Comparison of ENCODE assay signal across 13 cellular contexts in the genomic region with DNA sequence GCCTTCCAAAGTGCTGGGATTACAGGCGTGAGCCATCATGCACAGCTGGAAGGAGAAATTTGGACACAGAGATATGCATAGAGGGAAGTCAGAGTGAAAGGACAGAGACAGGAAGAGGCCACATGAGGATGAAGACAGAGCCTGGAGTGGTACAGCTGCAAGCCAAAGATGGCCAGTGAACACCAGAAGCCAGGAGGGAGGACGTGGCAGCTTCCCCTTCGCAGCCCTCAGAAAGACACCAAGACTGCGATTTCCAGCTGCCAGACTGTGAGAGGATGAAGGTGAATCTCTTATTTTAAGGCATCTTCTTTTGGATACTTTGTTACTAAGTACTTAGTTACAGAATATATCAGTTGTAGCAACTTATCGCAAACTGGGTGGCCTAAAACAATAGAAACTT.
DNase-seq lines count a peak whose midpoint lies in the region; ATAC-seq, FAIRE-seq and TF ChIP-seq lines count a peak whose summit lies in the region.
"Had no signal": no experiment of that assay in that cellular context is flagged by ENCODE, and none has a peak within 500 bp of the region (broad histone marks: within the 10 kb centered on the region; RNA-seq: fewer than 3 reads in every experiment).

No MANE protein-coding gene starts in this region.

- FAIRE-seq in A549 (lab: Jason Lieb, UNC) = no peak
- FAIRE-seq: HepG2 had no signal

- H3K9me3 ChIP-seq in A549 = peaks cover 6% of the 10 kb centered on the region; the same call in 1 of the 3 replicates
- H3K9me3 ChIP-seq: SK-N-SH had no signal

- H3K4me3 ChIP-seq in A549 = no peak overlapping the region
- peak overlapping the region; percentile 51 for H3K4me3 ChIP-seq in Jurkat, Clone E6-1 (ENCODE audit: low read length)

- 0 out of 3 replicates have a peak overlapping the region, but pooled peaks have one; percentile 18 for H3K4me2 ChIP-seq in A549
- H3K4me2 ChIP-seq: SK-N-SH had no signal

- peaks cover 45% of the 10 kb centered on the region for H3K4me1 ChIP-seq in A549

- TF ChIP-seq POLR2A in A549 (IDR thresholded peaks at IDR 0.05; ENCODE audit: low read length) = no peak

- CTCF ChIA-PET in A549 (lab: Yijun Ruan, JAX) = interaction anchor here (0.6 to 1.8 kb wide), 4 partner anchors 19 to 349 kb away, joined by 3 to 6 read pairs (median 3); no protein-coding TSS in a partner anchor
- CTCF ChIA-PET in activated B cell treated with CpG ODN at 0.5 μM for 24 hours (lab: Charles Lee) = interaction anchor here (1.2 to 1.5 kb wide), 2 partner anchors 12 to 353 kb away, joined by 5 to 6 read pairs; no protein-coding TSS in a partner anchor

- no peak for TF ChIP-seq RAD21 in A549 (conservative IDR thresholded peaks at IDR 0.05 in 1 of 2, IDR thresholded peaks at IDR 0.05 in 1 of 2)

- H3K9me3 Mint-ChIP-seq in activated B cell treated with CpG ODN at 0.5 μM for 24 hours (peaks cover 11% of the 10 kb centered on the region), immature natural killer cell (no peaks in the 10 kb centered on the region)

- TF ChIP-seq CTCF in A549 (IDR thresholded peaks at IDR 0.05) (no peak), activated B cell treated with CpG ODN at 0.5 μM for 24 hours (IDR thresholded peaks at IDR 0.05) (no peak)

- POLR2A ChIA-PET in A549 (lab: Yijun Ruan, JAX) = no interaction called here
- POLR2A ChIA-PET in activated B cell treated with CpG ODN at 0.5 μM for 24 hours (lab: Charles Lee) = interaction anchor here (0.5 to 1.4 kb wide), 3 partner anchors 11 to 401 kb away, joined by 3 to 4 read pairs (median 3); no protein-coding TSS in a partner anchor

- DNase-seq in A549 (ENCODE audit: low read depth in 1 of 2, low spot score in 1 of 2) (no peak), activated B cell treated with CpG ODN at 0.5 μM for 24 hours (no peak), immature natural killer cell (no peak), NCI-H1694 treated with DMSO at 0.1 percent for 48 hours (lab: John Stamatoyannopoulos, UW) (no peak)
- no peak for DNase-seq in Jurkat, Clone E6-1 (ENCODE audit: low read depth, low spot score)
- no peak for DNase-seq in activated CD8-positive, alpha-beta memory T cell treated with anti-CD3 and anti-CD28 coated beads, Interleukin-2, amount 50 U/mL, for 48 hours
- DNase-seq: head of caudate nucleus, NCI-H446 treated with DMSO at 0.1 percent for 48 hours, SK-N-SH had no signal

- no peak overlapping the region for H3K4me3 Mint-ChIP-seq in activated B cell treated with CpG ODN at 0.5 μM for 24 hours
- peak overlapping the region; percentile 56 to 81 (median 74) for H3K4me3 Mint-ChIP-seq in immature natural killer cell

- 90% methylated on average over 5 of the region's 5 CpGs for WGBS in A549 (ENCODE audit: missing lambda C conversion rate)

- no peaks in the 10 kb centered on the region for H3K36me3 Mint-ChIP-seq in activated B cell treated with CpG ODN at 0.5 μM for 24 hours (ENCODE audit: low read depth)
- H3K36me3 Mint-ChIP-seq in immature natural killer cell = no peaks in the 10 kb centered on the region

- H3K4me1 Mint-ChIP-seq in activated B cell treated with CpG ODN at 0.5 μM for 24 hours (peaks cover 59% of the 10 kb centered on the region), immature natural killer cell (peaks cover 50 to 51% of the 10 kb centered on the region in 2 donors)

- H3K27ac Mint-ChIP-seq in activated B cell treated with CpG ODN at 0.5 μM for 24 hours = peak overlapping the region; percentile 68
- H3K27ac Mint-ChIP-seq in immature natural killer cell = peak overlapping the region; percentile 29 to 91 (median 84)

- intact Hi-C loops in activated B cell treated with CpG ODN at 0.5 μM for 24 hours (cut with micrococcal nuclease) = no loop called here

- TF ChIP-seq EP300 in A549 (IDR thresholded peaks at IDR 0.05) = no peak

- peaks cover 1% of the 10 kb centered on the region for H3K27me3 Mint-ChIP-seq in activated B cell treated with CpG ODN at 0.5 μM for 24 hours
- peaks cover 4 to 6% (median 6%) of the 10 kb centered on the region in 3 donors for H3K27me3 Mint-ChIP-seq in immature natural killer cell (ENCODE audit: low read depth in 3 of 3)

- ATAC-seq in A549 = no peak
- ATAC-seq in activated B cell treated with CpG ODN at 0.5 μM for 24 hours (ENCODE audit: low read depth) = no peak
- ATAC-seq in HG03196 (IDR thresholded peaks at IDR 0.05; ENCODE audit: unreplicated experiment) = no peak
- no peak for ATAC-seq in GM21360 (IDR thresholded peaks at IDR 0.05; ENCODE audit: unreplicated experiment)
- ATAC-seq: HepG2 had no signal

- peak overlapping the region; percentile 77 to 94 for H3K27ac ChIP-seq in A549
- H3K27ac ChIP-seq: C4-2B had no signal

TF ChIP-seq in A549, 52 proteins besides CTCF, POLR2A, EP300 and RAD21:
- TF ChIP-seq POLR2AphosphoS2 (conservative IDR thresholded peaks at IDR 0.05; ENCODE audit: low read length) (no peak), USF2 (IDR thresholded peaks at IDR 0.05) (no peak), E2F6 (IDR thresholded peaks at IDR 0.05; ENCODE audit: borderline replicate concordance, low read depth) (no peak), HDAC2 (IDR thresholded peaks at IDR 0.05) (no peak), ZNF302 (CRISPR knock-in tag; IDR thresholded peaks at IDR 0.05) (no peak), RCOR1 (IDR thresholded peaks at IDR 0.05; ENCODE audit: low read depth, low read length) (no peak), FOSB (CRISPR knock-in tag; IDR thresholded peaks at IDR 0.05) (no peak), PBX3 (IDR thresholded peaks at IDR 0.05) (no peak), TFCP2L1 (CRISPR knock-in tag; IDR thresholded peaks at IDR 0.05) (no peak), MYC (IDR thresholded peaks at IDR 0.05; ENCODE audit: borderline replicate concordance, low read length) (no peak), EHF (CRISPR knock-in tag; IDR thresholded peaks at IDR 0.05) (no peak)
